8 cellular contexts compared by ENCODE assay signal in genomic region chr12:110280784-110281548, GRCh38. TPM values are rescaled to one million over a fixed set of nuclear protein-coding genes. Genes with fewer than 3 reads are reported as not detected.
DNase-seq lines count a peak whose midpoint lies in the region; ATAC-seq and TF ChIP-seq lines count a peak whose summit lies in the region.

Gene ATP2A2 (plus strand): TSS chr12:110281247. CDS start chr12:110281790, 543 bp downstream.

- WGBS in spleen, 5 donors: 0 to 1% (median 1%) methylated on average over 45 to 108 of the region's 108 CpGs

- peak; percentile 64 for ATAC-seq in HG03159 (IDR thresholded peaks at IDR 0.05; ENCODE audit: unreplicated experiment)
- peak; percentile 84 for ATAC-seq in activated B cell treated with CpG ODN at 0.5 μM for 24 hours (ENCODE audit: low read depth)

- TF ChIP-seq CTCF in activated B cell treated with CpG ODN at 0.5 μM for 24 hours (IDR thresholded peaks at IDR 0.05): no peak
- TF ChIP-seq CTCF in cardiac fibroblast (IDR thresholded peaks at IDR 0.05; ENCODE audit: low read depth, low read length): no peak
- peak in 2 of 11 experiments; percentile 3 to 8 for TF ChIP-seq CTCF in spleen (IDR thresholded peaks at IDR 0.05 in 8 of 11, conservative IDR thresholded peaks at IDR 0.05 in 3 of 11)

- peaks cover 45% of the 10 kb centered on the region for H3K4me1 Mint-ChIP-seq in activated B cell treated with CpG ODN at 0.5 μM for 24 hours

- CTCF ChIA-PET in activated B cell treated with CpG ODN at 0.5 μM for 24 hours (lab: Charles Lee): interaction anchor here (1.2 kb wide), 1 partner anchor 150 kb away, joined by 3 read pairs; no protein-coding TSS in a partner anchor

- H3K27me3 ChIP-seq in spleen (replicated peaks in 1 of 7): no peaks in the 10 kb centered on the region

- H3K4me1 ChIP-seq in spleen: peaks cover 37 to 54% (median 46%) of the 10 kb centered on the region in 6 donors

- H3K27ac ChIP-seq in spleen: peak within 1 kb of the TSS; percentile 89 to 99 (median 98)

- peaks cover 40% of the 10 kb centered on the region for H3K36me3 Mint-ChIP-seq in activated B cell treated with CpG ODN at 0.5 μM for 24 hours (ENCODE audit: low read depth)

- POLR2A ChIA-PET in activated B cell treated with CpG ODN at 0.5 μM for 24 hours (lab: Charles Lee): interaction anchor here (0.5 to 3.2 kb wide), 32 partner anchors 9 to 1631 kb away, joined by 3 to 30 read pairs (median 3); partner anchors contain the start of genes ARPC3, FAM216A, GPN3 and IFT81

- no peaks in the 10 kb centered on the region for H3K9me3 Mint-ChIP-seq in activated B cell treated with CpG ODN at 0.5 μM for 24 hours

- peak; percentile 98 for DNase-seq in AG08396 (ENCODE audit: low spot score)
- peak; percentile 87 for DNase-seq in NCI-H226
- DNase-seq in activated B cell treated with CpG ODN at 0.5 μM for 24 hours: peak; percentile 91
- DNase-seq in cardiac fibroblast (ENCODE audit: low read depth in 2 of 2): peak; percentile 85 to 92
- DNase-seq in inferior parietal cortex (ENCODE audit: extremely low spot score): peak; percentile 84
- peak; percentile 97 for DNase-seq in spleen

- peak within 1 kb of the TSS; percentile 97 for H3K27ac Mint-ChIP-seq in activated B cell treated with CpG ODN at 0.5 μM for 24 hours

- no peaks in the 10 kb centered on the region for H3K27me3 Mint-ChIP-seq in activated B cell treated with CpG ODN at 0.5 μM for 24 hours

- intact Hi-C loops in activated B cell treated with CpG ODN at 0.5 μM for 24 hours (cut with micrococcal nuclease) (loop anchor here (1.0 to 5.0 kb wide), 15 partner anchors 36 to 1561 kb away; partner anchors contain the start of genes ANAPC7, ANKRD13A, C12orf76 and FAM222A), spleen (cut with DNase I; ENCODE audit: low total_unique reads) (no loop called here)

- no peaks in the 10 kb centered on the region for H3K9me3 ChIP-seq in spleen

- peak within 1 kb of the TSS; percentile 96 for H3K4me3 Mint-ChIP-seq in activated B cell treated with CpG ODN at 0.5 μM for 24 hours

- in situ Hi-C loops in GM18951 (cut with MboI; ENCODE audit: low sequenced_read_pairs, unreplicated experiment): no loop called here

- H3K4me3 ChIP-seq in cardiac fibroblast (replicated peaks in 1 of 2; ENCODE audit: low read depth in 2 of 2, low read length in 2 of 2) (peak within 1 kb of the TSS; percentile 80 to 86), spleen (peak within 1 kb of the TSS; percentile 73 to 93 (median 90))

- TF ChIP-seq POLR2A in GM18951 (IDR thresholded peaks at IDR 0.05; ENCODE audit: extremely low read depth, insufficient read depth, insufficient read length) (peak; percentile 97), spleen (IDR thresholded peaks at IDR 0.05) (peak in 2 of 3 donors; percentile 77 to 94)

- peaks cover 0 to 20% (median 0%) of the 10 kb centered on the region in 6 donors for H3K36me3 ChIP-seq in spleen

RNA-seq across cellular contexts. Expression of gene ATP2A2, which starts in this region (rescaled TPM):
- 94.8 and 100 TPM in 2 replicates for total RNA-seq in activated B cell treated with CpG ODN at 0.5 μM for 24 hours
- total RNA-seq in spleen: 100 to 1,000 TPM in 6 of 7 donors, 10 to 100 TPM in 1; 89.8 to 143 (median 118) TPM
- polyA plus RNA-seq in spleen: 10 to 100 TPM in 2 of 3 donors, 1 to 10 TPM in 1; 7.8 to 18.4 (median 12.3) TPM

Comparison
In these comparisons a context has a peak if more than half of its experiments do, and no peak if none do; other contexts are left out.
1. Peak in every context shown above with its lines: DNase-seq, ATAC-seq, H3K4me3 ChIP-seq and H3K27ac ChIP-seq.